ENCODE assay signal across 30 cellular contexts in the genomic region with DNA sequence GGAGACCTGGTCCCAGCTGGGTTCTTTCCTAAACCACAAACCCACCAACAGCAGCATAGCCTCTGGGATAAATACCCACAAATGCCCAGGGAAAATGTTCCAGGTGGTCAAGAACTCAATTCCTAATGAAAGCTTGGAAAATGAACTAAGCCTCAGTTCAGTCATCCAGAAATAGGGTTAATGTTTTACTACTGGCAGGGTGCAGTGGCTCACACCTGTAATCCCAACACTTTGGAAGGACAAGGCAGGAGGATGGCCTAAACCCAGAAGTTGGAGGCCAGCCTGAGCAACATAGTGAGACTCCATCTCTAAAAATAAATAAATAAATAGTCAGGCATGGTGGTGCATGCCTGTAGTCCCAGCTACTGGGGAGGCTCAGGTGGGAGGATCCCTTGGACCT.
"Had no signal": no experiment of that assay in that cellular context is flagged by ENCODE, and none has a peak within 500 bp of the region (broad histone marks: within the 10 kb centered on the region; RNA-seq: fewer than 3 reads in every experiment).

No MANE protein-coding gene starts in this region.

- H3K27me3 Mint-ChIP-seq: activated CD8-positive, alpha-beta T cell treated with anti-CD3 and anti-CD28 coated beads for 36 hours; effector memory CD8-positive, alpha-beta T cell had no signal

- H3K4me1 ChIP-seq: gastrocnemius medialis, lower lobe of right lung, sigmoid colon, suprapubic skin, tibial artery, upper lobe of right lung had no signal

- H3K27me3 ChIP-seq: gastrocnemius medialis, hepatocyte, sigmoid colon, stomach, suprapubic skin, tibial artery, upper lobe of right lung had no signal

- H3K36me3 ChIP-seq: gastrocnemius medialis, lower lobe of right lung, sigmoid colon, stomach, suprapubic skin, tibial artery, upper lobe of right lung had no signal

- H3K9me3 ChIP-seq: gastrocnemius medialis, lower lobe of right lung, sigmoid colon, stomach, suprapubic skin, tibial artery, upper lobe of right lung had no signal

- H3K4me2 ChIP-seq: hepatocyte had no signal

- H3K79me2 ChIP-seq: hepatocyte had no signal

- H3K27ac ChIP-seq: gastrocnemius medialis, hepatocyte, lower lobe of right lung, sigmoid colon, stomach, suprapubic skin, tibial artery, upper lobe of right lung had no signal

- H3K9me3 Mint-ChIP-seq: activated CD8-positive, alpha-beta T cell treated with anti-CD3 and anti-CD28 coated beads for 36 hours; activated T-cell treated with anti-CD3 and anti-CD28 coated beads, Interleukin-2, amount 50 U/mL, for 4 hours; activated T-helper 17 cell treated with anti-CD3 and anti-CD28 coated beads, Interleukin-2, amount 50 U/mL, for 72 hours; effector memory CD8-positive, alpha-beta T cell; natural killer cell treated with Interleukin-12 subunit alpha and Interleukin-12 subunit beta and Interleukin-15 and Interleukin-18, amount 100 ng/mL, for 72 hours; stimulated activated effector memory CD8-positive, alpha-beta T cell treated with anti-CD3 and anti-CD28 coated beads, Interleukin-12 subunit alpha, Interleukin-12 subunit beta, amount 100 ng/mL, for 72 hours; T-helper 1 cell treated with Interleukin-12 subunit alpha and Interleukin-12 subunit beta and Interleukin-4 antibody, amounts not matched to agents 30 μg/mL and 1 μg/mL, for 36 hours had no signal

- DNase-seq: activated CD4-positive, alpha-beta T cell treated with anti-CD3 and anti-CD28 coated beads, Interleukin-2, amount 50 U/mL, for 1 hour; activated CD4-positive, CD25-positive, alpha-beta regulatory T cell treated with anti-CD3 and anti-CD28 coated beads, Interleukin-2, amount 50 U/mL, for 72 hours; activated CD8-positive, alpha-beta T cell treated with anti-CD3 and anti-CD28 coated beads for 36 hours; activated gamma-delta T cell treated with Interleukin-2 at 50 U/mL for 16 hours; activated naive CD4-positive, alpha-beta T cell treated with anti-CD3 and anti-CD28 coated beads, Interleukin-2, amount 50 U/mL, for 16 hours; activated T-cell treated with anti-CD3 and anti-CD28 coated beads, Interleukin-2, amount 50 U/mL, for 4 hours; amniotic stem cell; caudate nucleus; cortex of kidney; effector memory CD8-positive, alpha-beta T cell; erythroblast; gastrocnemius medialis; islet precursor cell; left colon; lower lobe of right lung; mesenchymal stem cell; sigmoid colon; small intestine; stimulated activated CD4-positive, alpha-beta T cell treated with anti-CD3 and anti-CD28 coated beads, Interleukin-4, amount 100 ng/mL, for 24 hours; stomach; T-helper 9 cell; tibial artery; upper lobe of right lung had no signal

- H3K4me3 ChIP-seq: gastrocnemius medialis, hepatocyte, lower lobe of right lung, sigmoid colon, stomach, suprapubic skin, tibial artery, upper lobe of right lung had no signal

- ATAC-seq: activated CD8-positive, alpha-beta T cell treated with anti-CD3 and anti-CD28 coated beads for 36 hours; activated T-cell treated with anti-CD3 and anti-CD28 coated beads, Interleukin-2, amount 50 U/mL, for 4 hours; activated T-helper 17 cell treated with anti-CD3 and anti-CD28 coated beads, Interleukin-2, amount 50 U/mL, for 72 hours; effector memory CD8-positive, alpha-beta T cell; gastrocnemius medialis; left colon; lower lobe of right lung; natural killer cell treated with Interleukin-12 subunit alpha and Interleukin-12 subunit beta and Interleukin-15 and Interleukin-18, amount 100 ng/mL, for 72 hours; stimulated activated effector memory CD8-positive, alpha-beta T cell treated with anti-CD3 and anti-CD28 coated beads, Interleukin-12 subunit alpha, Interleukin-12 subunit beta, amount 100 ng/mL, for 72 hours; upper lobe of right lung had no signal

- H3K4me3 Mint-ChIP-seq: activated CD8-positive, alpha-beta T cell treated with anti-CD3 and anti-CD28 coated beads for 36 hours; activated T-cell treated with anti-CD3 and anti-CD28 coated beads, Interleukin-2, amount 50 U/mL, for 4 hours; activated T-helper 17 cell treated with anti-CD3 and anti-CD28 coated beads, Interleukin-2, amount 50 U/mL, for 72 hours; effector memory CD8-positive, alpha-beta T cell; natural killer cell treated with Interleukin-12 subunit alpha and Interleukin-12 subunit beta and Interleukin-15 and Interleukin-18, amount 100 ng/mL, for 72 hours; stimulated activated effector memory CD8-positive, alpha-beta T cell treated with anti-CD3 and anti-CD28 coated beads, Interleukin-12 subunit alpha, Interleukin-12 subunit beta, amount 100 ng/mL, for 72 hours; T-helper 1 cell treated with Interleukin-12 subunit alpha and Interleukin-12 subunit beta and Interleukin-4 antibody, amounts not matched to agents 30 μg/mL and 1 μg/mL, for 36 hours had no signal

- H3K27ac Mint-ChIP-seq: activated CD8-positive, alpha-beta T cell treated with anti-CD3 and anti-CD28 coated beads for 36 hours; activated T-helper 17 cell treated with anti-CD3 and anti-CD28 coated beads, Interleukin-2, amount 50 U/mL, for 72 hours; natural killer cell treated with Interleukin-12 subunit alpha and Interleukin-12 subunit beta and Interleukin-15 and Interleukin-18, amount 100 ng/mL, for 72 hours; stimulated activated effector memory CD8-positive, alpha-beta T cell treated with anti-CD3 and anti-CD28 coated beads, Interleukin-12 subunit alpha, Interleukin-12 subunit beta, amount 100 ng/mL, for 72 hours; T-helper 1 cell treated with Interleukin-12 subunit alpha and Interleukin-12 subunit beta and Interleukin-4 antibody, amounts not matched to agents 30 μg/mL and 1 μg/mL, for 36 hours had no signal

- H2AFZ ChIP-seq: hepatocyte had no signal

- H3K4me1 Mint-ChIP-seq: activated T-helper 17 cell treated with anti-CD3 and anti-CD28 coated beads, Interleukin-2, amount 50 U/mL, for 72 hours had no signal

- H3K36me3 Mint-ChIP-seq: natural killer cell treated with Interleukin-12 subunit alpha and Interleukin-12 subunit beta and Interleukin-15 and Interleukin-18, amount 100 ng/mL, for 72 hours; stimulated activated effector memory CD8-positive, alpha-beta T cell treated with anti-CD3 and anti-CD28 coated beads, Interleukin-12 subunit alpha, Interleukin-12 subunit beta, amount 100 ng/mL, for 72 hours had no signal

- FAIRE-seq: astrocyte, small intestine had no signal
